ENCODE assay signal across 19 cellular contexts in genomic region chr6:115356371-115356770, GRCh38.
A peak's percentile ranks its signal among the peaks of the same experiment; 100 is the strongest.
DNase-seq lines count a peak whose midpoint lies in the region; ATAC-seq, FAIRE-seq and TF ChIP-seq lines count a peak whose summit lies in the region.
"Had no signal": no experiment of that assay in that cellular context is flagged by ENCODE, and none has a peak within 500 bp of the region (broad histone marks: within the 10 kb centered on the region; RNA-seq: fewer than 3 reads in every experiment).

No MANE protein-coding gene starts in this region.

- no peaks in the 10 kb centered on the region for H3K27me3 ChIP-seq in GM23338 (ENCODE audit: insufficient read depth)
- no peaks in the 10 kb centered on the region for H3K27me3 ChIP-seq in endothelial cell of umbilical vein (ENCODE audit: control insufficient read depth in 2 of 2, insufficient read depth in 2 of 2, low read length in 2 of 2)
- H3K27me3 ChIP-seq: BLaER1 treated with 17β-estradiol and CSF1 and Interleukin-3, amounts not matched to agents 10 nM and 100 nM had no signal

- POLR2A ChIA-PET in endothelial cell of umbilical vein (lab: Charles Lee) = interaction anchor here (0.6 kb wide), 1 partner anchor 22 kb away, joined by 3 read pairs; no protein-coding TSS in a partner anchor

- no peak for TF ChIP-seq POLR2A in endothelial cell of umbilical vein (IDR thresholded peaks at IDR 0.05; ENCODE audit: low read depth, low read length)

- no peaks in the 10 kb centered on the region for H3K36me3 ChIP-seq in GM23338 (ENCODE audit: insufficient read depth)
- H3K36me3 ChIP-seq in endothelial cell of umbilical vein (ENCODE audit: control insufficient read depth in 2 of 2, extremely low read depth in 1 of 2, insufficient read depth in 2 of 2, low read length in 2 of 2) = no peaks in the 10 kb centered on the region
- H3K36me3 ChIP-seq: BLaER1 treated with 17β-estradiol and CSF1 and Interleukin-3, amounts not matched to agents 10 nM and 100 nM had no signal

- no peak for DNase-seq in GM23338 (ENCODE audit: low spot score)
- no peak for DNase-seq in endothelial cell of umbilical vein (ENCODE audit: low read depth, low spot score)
- DNase-seq in endothelial cell (ENCODE audit: low spot score) = no peak
- DNase-seq: AML-193; Caco-2; Calu3; CD4-positive, alpha-beta T cell; CD8-positive, alpha-beta T cell; DMS79 treated with DMSO at 0.1 percent for 48 hours; GF-D8 had no signal

- H3K4me3 ChIP-seq in GM23338 (no peak overlapping the region), endothelial cell of umbilical vein (replicated peaks in 1 of 3; ENCODE audit: insufficient read depth in 1 of 3, low read depth in 1 of 3, low read length in 3 of 3) (no peak overlapping the region)
- H3K4me3 ChIP-seq: A549; BLaER1 treated with 17β-estradiol and CSF1 and Interleukin-3, amounts not matched to agents 10 nM and 100 nM had no signal

- H3K4me1 ChIP-seq in GM23338 (ENCODE audit: insufficient read depth) (no peaks in the 10 kb centered on the region), endothelial cell of umbilical vein (ENCODE audit: control insufficient read depth, extremely low read depth, insufficient read depth, low read length) (no peaks in the 10 kb centered on the region)
- H3K4me1 ChIP-seq: A549; BLaER1 treated with 17β-estradiol and CSF1 and Interleukin-3, amounts not matched to agents 10 nM and 100 nM had no signal

- H3K27ac Mint-ChIP-seq in GM23338 = no peak overlapping the region; the same call in 1 of the 2 replicates
- no peak overlapping the region for H3K27ac Mint-ChIP-seq in endothelial cell (ENCODE audit: unreplicated experiment)
- H3K27ac Mint-ChIP-seq: B cell; CD4-positive, alpha-beta T cell; CD8-positive, alpha-beta T cell had no signal

- no peak for TF ChIP-seq EP300 in Ishikawa (IDR thresholded peaks at IDR 0.05; ENCODE audit: borderline replicate concordance)

- ATAC-seq in GM23338 = no peak
- ATAC-seq in GM19035 (IDR thresholded peaks at IDR 0.05; ENCODE audit: unreplicated experiment) = no peak
- ATAC-seq: A549; CD8-positive, alpha-beta T cell had no signal

- intact Hi-C loops in endothelial cell of umbilical vein (cut with micrococcal nuclease) = no loop called here

- H3K79me2 ChIP-seq in GM23338 (replicated peaks; ENCODE audit: insufficient read depth) (no peaks in the 10 kb centered on the region), endothelial cell of umbilical vein (ENCODE audit: control insufficient read depth, insufficient read depth, low read length) (no peaks in the 10 kb centered on the region)

- no peaks in the 10 kb centered on the region for H3K36me3 Mint-ChIP-seq in GM23338 (ENCODE audit: low read depth)
- no peaks in the 10 kb centered on the region for H3K36me3 Mint-ChIP-seq in endothelial cell (ENCODE audit: low read depth, unreplicated experiment)
- H3K36me3 Mint-ChIP-seq: CD8-positive, alpha-beta T cell had no signal

- H2AFZ ChIP-seq in GM23338 (no peak overlapping the region), endothelial cell of umbilical vein (ENCODE audit: low read depth, low read length) (no peak overlapping the region)

- no peaks in the 10 kb centered on the region for H3K9me2 ChIP-seq in GM23338 (ENCODE audit: insufficient read depth)

- H3K4me3 Mint-ChIP-seq in GM23338 = no peak overlapping the region
- no peak overlapping the region for H3K4me3 Mint-ChIP-seq in endothelial cell (ENCODE audit: unreplicated experiment)
- H3K4me3 Mint-ChIP-seq: B cell; CD4-positive, alpha-beta T cell; CD8-positive, alpha-beta T cell had no signal

- BruUV-seq in endothelial cell of umbilical vein (replicated peaks; lab: Mats Ljungman, UMichigan) = no TSS peak

- no peaks in the 10 kb centered on the region for H3K9me3 ChIP-seq in endothelial cell of umbilical vein (replicated peaks; ENCODE audit: control insufficient read depth, insufficient read depth, low read length)
- H3K9me3 ChIP-seq: A549; BLaER1 treated with 17β-estradiol and CSF1 and Interleukin-3, amounts not matched to agents 10 nM and 100 nM; Caco-2 had no signal

- H3F3A ChIP-seq in GM23338 (replicated peaks; ENCODE audit: low read depth) = no peaks in the 10 kb centered on the region

- TF ChIP-seq CTCF in GM23338 (conservative IDR thresholded peaks at IDR 0.05; ENCODE audit: low read depth in 2 of 2) (no peak), endothelial cell of umbilical vein (IDR thresholded peaks at IDR 0.05; ENCODE audit: extremely low read depth in 1 of 2, insufficient read depth in 1 of 2, low read depth in 1 of 2, low read length in 2 of 2) (no peak), endothelial cell (IDR thresholded peaks at IDR 0.05; ENCODE audit: unreplicated experiment) (no peak)

- no peaks in the 10 kb centered on the region for H3K9me3 Mint-ChIP-seq in GM23338
- no peaks in the 10 kb centered on the region for H3K9me3 Mint-ChIP-seq in endothelial cell (ENCODE audit: unreplicated experiment)

- no peak overlapping the region for H3K27ac ChIP-seq in GM23338 (ENCODE audit: low read depth)
- H3K27ac ChIP-seq in endothelial cell of umbilical vein (ENCODE audit: insufficient read depth, low read depth, low read length) = no peak overlapping the region
- H3K27ac ChIP-seq: 22Rv1; A549; BLaER1 treated with 17β-estradiol and CSF1 and Interleukin-3, amounts not matched to agents 10 nM and 100 nM; C4-2B had no signal

- H3K27me3 Mint-ChIP-seq in GM23338 (ENCODE audit: insufficient read depth, low read depth, poor library complexity) (peaks cover 2% of the 10 kb centered on the region), endothelial cell (ENCODE audit: unreplicated experiment) (peaks cover 2% of the 10 kb centered on the region)
- H3K27me3 Mint-ChIP-seq: B cell; CD4-positive, alpha-beta T cell had no signal

- no peak overlapping the region for H3K9ac ChIP-seq in endothelial cell of umbilical vein (replicated peaks; ENCODE audit: extremely low read depth, insufficient read depth, low read length)
- H3K9ac ChIP-seq: BLaER1 treated with 17β-estradiol and CSF1 and Interleukin-3, amounts not matched to agents 10 nM and 100 nM had no signal

- FAIRE-seq in endothelial cell of umbilical vein (lab: Jason Lieb, UNC) = peak; percentile 61
- FAIRE-seq: A549, G401.6, GM12891 had no signal

- H4K20me1 ChIP-seq in GM23338 (replicated peaks; ENCODE audit: insufficient read depth) (no peaks in the 10 kb centered on the region), endothelial cell of umbilical vein (replicated peaks; ENCODE audit: control insufficient read depth, extremely low read depth, insufficient read depth, low read length) (no peaks in the 10 kb centered on the region)
- H4K20me1 ChIP-seq: BLaER1 treated with 17β-estradiol and CSF1 and Interleukin-3, amounts not matched to agents 10 nM and 100 nM had no signal

- H3K4me2 ChIP-seq in GM23338 (no peak overlapping the region), endothelial cell of umbilical vein (ENCODE audit: insufficient read depth, low read length) (no peak overlapping the region)
- H3K4me2 ChIP-seq: A549; BLaER1 treated with 17β-estradiol and CSF1 and Interleukin-3, amounts not matched to agents 10 nM and 100 nM had no signal

- CTCF ChIA-PET in endothelial cell of umbilical vein (lab: Charles Lee) = no interaction called here

- no peak for TF ChIP-seq RAD21 in Ishikawa (IDR thresholded peaks at IDR 0.05; ENCODE audit: low read depth)

- dilution Hi-C loops in endothelial cell of umbilical vein (cut with MboI; ENCODE audit: extremely low pct_ligation_motif_present, low sequenced_read_pairs) = no loop called here

- no peaks in the 10 kb centered on the region for H3K9me1 ChIP-seq in endothelial cell of umbilical vein (replicated peaks; ENCODE audit: control insufficient read depth, extremely low read depth, insufficient read depth, low read length)

- H3K4me1 Mint-ChIP-seq in GM23338 (no peaks in the 10 kb centered on the region), endothelial cell (ENCODE audit: unreplicated experiment) (no peaks in the 10 kb centered on the region)
- H3K4me1 Mint-ChIP-seq: B cell had no signal

TF ChIP-seq in Ishikawa, 13 proteins besides CTCF, POLR2A, EP300 and RAD21 (continues in another document):
- TF ChIP-seq USF1 (IDR thresholded peaks at IDR 0.05) = no peak

TF ChIP-seq in endothelial cell of umbilical vein, 7 proteins besides CTCF, POLR2A, EP300 and RAD21:
- TF ChIP-seq POLR2AphosphoS5 (IDR thresholded peaks at IDR 0.05; ENCODE audit: insufficient read depth, low read depth, low read length) (no peak), GATA2 (IDR thresholded peaks at IDR 0.05; ENCODE audit: insufficient read depth, insufficient read length, low read depth, low read length) (no peak), EZH2 (IDR thresholded peaks at IDR 0.05; ENCODE audit: borderline replicate concordance, low read depth, low read length, severe bottlenecking) (no peak), FOS (IDR thresholded peaks at IDR 0.05; ENCODE audit: borderline replicate concordance, insufficient read depth, low read length) (no peak), MYC (IDR thresholded peaks at IDR 0.05; ENCODE audit: low read depth, low read length) (no peak), JUN (IDR thresholded peaks at IDR 0.05; ENCODE audit: borderline replicate concordance, insufficient read depth, insufficient read length, low read depth) (no peak)
- TF ChIP-seq, protein P1, sequence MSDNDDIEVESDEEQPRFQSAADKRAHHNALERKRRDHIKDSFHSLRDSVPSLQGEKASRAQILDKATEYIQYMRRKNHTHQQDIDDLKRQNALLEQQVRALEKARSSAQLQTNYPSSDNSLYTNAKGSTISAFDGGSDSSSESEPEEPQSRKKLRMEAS (IDR thresholded peaks at IDR 0.05; ENCODE audit: insufficient read depth, insufficient read length) = no peak
